Comparison of ENCODE assay signal across 21 cellular contexts in the genomic region with DNA sequence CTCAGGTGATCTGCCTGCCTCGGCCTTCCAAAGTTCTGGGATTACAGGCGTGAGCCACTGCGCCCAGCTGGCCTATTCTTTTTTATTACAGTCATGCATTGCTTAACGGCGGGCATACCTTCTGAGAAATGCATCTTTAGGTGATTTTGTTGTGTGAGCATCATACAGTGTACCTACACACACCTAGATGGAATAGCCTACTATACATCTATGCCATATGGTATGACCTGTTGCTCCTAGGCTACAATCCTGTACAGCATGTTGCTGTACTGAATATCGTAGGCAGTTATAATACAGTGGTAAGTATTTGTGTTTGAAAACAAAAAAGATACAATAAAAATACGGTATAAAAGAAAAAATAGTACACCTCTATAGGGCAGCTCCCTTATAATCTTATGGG.
"Had no signal": no experiment of that assay in that cellular context is flagged by ENCODE, and none has a peak within 500 bp of the region (broad histone marks: within the 10 kb centered on the region; RNA-seq: fewer than 3 reads in every experiment).

No MANE protein-coding gene starts in this region.

- H3K9me3 ChIP-seq: colonic mucosa, esophagus squamous epithelium, gastrocnemius medialis, left lung, lower lobe of right lung, mucosa of descending colon had no signal

- DNase-seq: colonic mucosa; cortex of kidney; effector CD8-positive, alpha-beta T cell; esophagus squamous epithelium; foreskin fibroblast; foreskin melanocyte; gastrocnemius medialis; glutamatergic neuron; head of caudate nucleus; heart right ventricle; hippocampal formation; left cardiac atrium; left lung; left ventricle myocardium superior; lower lobe of right lung; mesenchymal stem cell; mucosa of descending colon; naive B cell had no signal

- H3K36me3 ChIP-seq: colonic mucosa, esophagus squamous epithelium, gastrocnemius medialis, heart right ventricle, left lung, lower lobe of right lung had no signal

- H3K4me3 ChIP-seq: colonic mucosa, esophagus squamous epithelium, gastrocnemius medialis, heart right ventricle, left lung, lower lobe of right lung, mucosa of descending colon had no signal

- H3K27me3 Mint-ChIP-seq: dendritic cell treated with granulocyte-macrophage colony-stimulating factor and Interleukin-4, amounts not matched to agents 40 ng/mL and 50 ng/mL, for 4 days; naive B cell had no signal

- H3K27ac Mint-ChIP-seq: dendritic cell treated with granulocyte-macrophage colony-stimulating factor and Interleukin-4, amounts not matched to agents 40 ng/mL and 50 ng/mL, for 4 days; mesothelial cell of epicardium had no signal

- H3K27me3 ChIP-seq: colonic mucosa, esophagus squamous epithelium, gastrocnemius medialis, heart right ventricle, left lung had no signal

- H3K4me1 ChIP-seq: colonic mucosa had no signal

- ATAC-seq: esophagus mucosa, gastrocnemius medialis, heart right ventricle, left cardiac atrium, left lung, left ventricle myocardium superior, lower lobe of right lung, mucosa of descending colon had no signal

- H3K4me3 Mint-ChIP-seq: dendritic cell treated with granulocyte-macrophage colony-stimulating factor and Interleukin-4, amounts not matched to agents 40 ng/mL and 50 ng/mL, for 4 days; mesothelial cell of epicardium had no signal

- H3K27ac ChIP-seq: colonic mucosa, esophagus squamous epithelium, gastrocnemius medialis, heart right ventricle, left lung, lower lobe of right lung had no signal

- H3K9me3 Mint-ChIP-seq: dendritic cell treated with granulocyte-macrophage colony-stimulating factor and Interleukin-4, amounts not matched to agents 40 ng/mL and 50 ng/mL, for 4 days had no signal
